ENCODE assay signal across 1 cellular context in the genomic region with DNA sequence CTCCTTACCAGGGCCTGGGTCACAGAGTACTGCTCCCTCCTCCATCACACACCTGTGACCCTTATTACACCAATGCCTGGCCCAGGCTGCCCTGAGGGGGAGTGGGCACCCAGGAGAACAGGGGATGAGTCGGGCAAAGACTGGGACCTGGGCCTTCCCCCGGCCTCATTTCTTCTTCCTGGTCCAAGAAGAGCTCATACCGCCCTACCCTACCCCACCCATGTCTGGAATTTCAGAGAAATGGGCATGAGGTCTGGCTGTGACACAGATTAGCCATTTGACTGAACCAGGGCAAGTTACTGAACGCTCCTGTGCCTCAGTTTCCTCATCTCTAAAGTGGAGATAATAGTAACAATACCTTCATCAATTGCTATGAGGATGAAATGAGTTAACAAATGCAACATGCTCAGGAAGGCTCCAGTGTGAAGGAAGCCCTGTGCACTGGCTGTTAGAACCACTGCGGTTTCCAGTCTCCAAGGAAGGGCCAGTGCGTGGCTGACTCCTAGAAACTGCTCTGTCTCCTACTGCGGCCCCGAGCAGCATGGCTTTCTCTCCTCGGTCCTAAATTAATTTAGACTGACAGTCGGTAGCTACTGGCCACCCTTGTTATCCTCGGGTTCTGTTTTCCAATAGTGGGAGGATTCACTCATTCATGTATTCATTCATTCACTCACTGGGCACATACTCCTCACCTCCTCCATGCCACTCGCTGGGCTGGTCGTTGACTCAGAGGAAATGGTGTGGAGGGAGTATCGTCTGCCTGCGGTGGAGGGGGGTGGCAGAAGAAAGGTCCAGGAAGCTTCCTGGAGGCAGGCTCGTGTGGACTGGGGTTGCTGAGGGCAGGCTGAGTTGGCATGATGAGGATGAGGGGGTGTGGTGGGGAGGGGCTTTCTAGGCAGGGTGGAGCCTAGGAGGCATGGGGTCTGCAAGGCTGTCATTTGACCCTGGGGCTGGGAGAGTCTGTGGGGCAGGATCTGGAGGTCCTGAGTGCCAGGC.
TF ChIP-seq lines count a peak whose summit lies in the region.

No MANE protein-coding gene starts in this region.

TF ChIP-seq in IMR-90, 13 proteins besides CTCF, POLR2A, EP300 and RAD21 (continued from another document):
- TF ChIP-seq, protein P1, sequence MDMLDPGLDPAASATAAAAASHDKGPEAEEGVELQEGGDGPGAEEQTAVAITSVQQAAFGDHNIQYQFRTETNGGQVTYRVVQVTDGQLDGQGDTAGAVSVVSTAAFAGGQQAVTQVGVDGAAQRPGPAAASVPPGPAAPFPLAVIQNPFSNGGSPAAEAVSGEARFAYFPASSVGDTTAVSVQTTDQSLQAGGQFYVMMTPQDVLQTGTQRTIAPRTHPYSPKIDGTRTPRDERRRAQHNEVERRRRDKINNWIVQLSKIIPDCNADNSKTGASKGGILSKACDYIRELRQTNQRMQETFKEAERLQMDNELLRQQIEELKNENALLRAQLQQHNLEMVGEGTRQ (IDR thresholded peaks at IDR 0.05; ENCODE audit: low read depth, low read length), result 0 out of 2 replicates have a peak, but pooled peaks have one; percentile 6
- TF ChIP-seq BHLHE40 (IDR thresholded peaks at IDR 0.05; ENCODE audit: low read depth, low read length), result no peak
- TF ChIP-seq SMC3 (IDR thresholded peaks at IDR 0.05; ENCODE audit: low read depth, low read length), result no peak
- TF ChIP-seq RCOR1 (IDR thresholded peaks at IDR 0.05; ENCODE audit: insufficient replicate concordance, low read length), result no peak
- TF ChIP-seq NFE2L2 (IDR thresholded peaks at IDR 0.05; ENCODE audit: low read depth, low read length), result 0 out of 2 replicates have a peak, but pooled peaks have one; percentile 18
- no peak for TF ChIP-seq RFX5 (IDR thresholded peaks at IDR 0.05; ENCODE audit: low read depth, low read length)
- no peak for TF ChIP-seq CEBPB (IDR thresholded peaks at IDR 0.05; ENCODE audit: low read depth, low read length)
- TF ChIP-seq MAFK (IDR thresholded peaks at IDR 0.05; ENCODE audit: low read depth, low read length), result no peak
- no peak for TF ChIP-seq MXI1 (IDR thresholded peaks at IDR 0.05; ENCODE audit: borderline replicate concordance, low read depth, low read length)
- TF ChIP-seq CHD1 (IDR thresholded peaks at IDR 0.05; ENCODE audit: low read depth, low read length), result no peak
